In genomic region chr12:28161697-28162096, GRCh38 we compare ENCODE assay signal across 29 cellular contexts.
"Had no signal": no experiment of that assay in that cellular context is flagged by ENCODE, and none has a peak within 500 bp of the region (broad histone marks: within the 10 kb centered on the region; RNA-seq: fewer than 3 reads in every experiment).

No MANE protein-coding gene starts in this region.

- ATAC-seq: naive thymus-derived CD8-positive, alpha-beta T cell; natural killer cell treated with Interleukin-12 subunit alpha and Interleukin-12 subunit beta and Interleukin-15 and Interleukin-18, amount 100 ng/mL, for 72 hours; psoas muscle; right cardiac atrium; sciatic nerve; stimulated activated memory B cell treated with anti-CD40 and anti-IgM and Interleukin-4, amounts not matched to agents 10 μg/mL and 1 μg/mL and 100 μg/mL, for 72 hours; stimulated activated naive CD8-positive, alpha-beta T cell treated with anti-CD3 and anti-CD28 coated beads, Interleukin-15, amount 100 ng/mL, for 72 hours; stimulated activated naive CD8-positive, alpha-beta T cell treated with anti-CD3 and anti-CD28 coated beads, Interleukin-15, Interleukin-2, amounts not matched to agents 100 U/mL and 50 U/mL, for 24 hours; upper lobe of right lung had no signal

- H3K79me2 ChIP-seq: parathyroid adenoma had no signal

- H3K4me3 ChIP-seq: ovary, psoas muscle, skin epidermis, smooth muscle cell, spleen, suprapubic skin, testis, tibial artery, transverse colon, upper lobe of right lung, uterus had no signal

- H3K27me3 ChIP-seq: ovary, spleen, suprapubic skin, testis, tibial artery, transverse colon, upper lobe of right lung, uterus had no signal

- H3K9me3 ChIP-seq: ovary, psoas muscle, spleen, suprapubic skin, testis, tibial artery, transverse colon, upper lobe of right lung, uterus had no signal

- H3K4me1 ChIP-seq: parathyroid adenoma, psoas muscle, spleen, suprapubic skin, testis, tibial artery, upper lobe of right lung, uterus had no signal

- H3K4me2 ChIP-seq: smooth muscle cell had no signal

- H2AFZ ChIP-seq: parathyroid adenoma had no signal

- DNase-seq: naive thymus-derived CD8-positive, alpha-beta T cell; nephron progenitor cell; occipital lobe; ovary; posterior cingulate gyrus; psoas muscle; right cardiac atrium; spleen; stimulated activated CD4-positive, alpha-beta T cell treated with anti-CD3 and anti-CD28 coated beads, Interleukin-12 subunit alpha, Interleukin-12 subunit beta, amount 100 ng/mL, for 4 hours; stimulated activated CD4-positive, alpha-beta T cell treated with anti-CD3 and anti-CD28 coated beads, Interleukin-1b, Interleukin-23, amount 100 ng/mL, for 48 hours; stimulated activated CD4-positive, alpha-beta T cell treated with anti-CD3 and anti-CD28 coated beads, Interleukin-4, amount 100 ng/mL, for 1 hour; stimulated activated CD4-positive, alpha-beta T cell treated with anti-CD3 and anti-CD28 coated beads, Interleukin-4, amount 100 ng/mL, for 4 hours; stimulated activated CD8-positive, alpha-beta memory T cell treated with anti-CD3 and anti-CD28 coated beads, Interleukin-4, amount 100 ng/mL, for 48 hours; stimulated activated naive CD4-positive, alpha-beta T cell; stimulated activated naive CD8-positive, alpha-beta T cell treated with anti-CD3 and anti-CD28 coated beads, Interleukin-15, amount 100 ng/mL, for 72 hours; stimulated activated naive CD8-positive, alpha-beta T cell treated with anti-CD3 and anti-CD28 coated beads, Interleukin-15, Interleukin-2, amounts not matched to agents 100 U/mL and 50 U/mL, for 24 hours; substantia nigra; testis; tibial artery; transverse colon; upper lobe of right lung; uterus had no signal

- H3K9ac ChIP-seq: parathyroid adenoma had no signal

- H3K27ac ChIP-seq: ovary, parathyroid adenoma, psoas muscle, skin epidermis, spleen, suprapubic skin, testis, tibial artery, transverse colon, upper lobe of right lung, uterus had no signal

- H3K36me3 ChIP-seq: ovary, spleen, suprapubic skin, tibial artery, transverse colon, upper lobe of right lung, uterus had no signal
